ENCODE assay signal across 24 cellular contexts in the genomic region with DNA sequence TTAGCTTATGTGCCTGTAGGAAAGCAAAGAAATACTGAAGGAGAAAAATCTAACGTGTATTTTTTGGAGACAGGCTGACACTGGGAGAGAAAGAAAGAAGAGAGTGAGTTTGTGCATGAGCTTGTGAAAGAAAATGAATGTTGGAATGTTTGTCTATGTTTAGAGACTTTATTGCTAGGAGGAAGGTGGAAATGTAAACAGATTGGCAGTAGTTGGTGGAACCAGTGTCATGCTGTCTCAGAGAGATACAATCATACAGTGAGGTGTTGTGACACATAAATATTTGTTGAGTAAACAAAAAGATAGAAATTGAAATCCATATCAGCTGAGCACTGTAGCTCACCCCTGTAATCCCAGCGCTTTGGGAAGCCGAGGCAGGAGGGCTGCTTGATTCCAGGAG.
"Had no signal": no experiment of that assay in that cellular context is flagged by ENCODE, and none has a peak within 500 bp of the region (broad histone marks: within the 10 kb centered on the region; RNA-seq: fewer than 3 reads in every experiment).

No MANE protein-coding gene starts in this region.

- H3K36me3 ChIP-seq: ascending aorta had no signal

- H3K4me1 ChIP-seq: ascending aorta had no signal

- H3K9me3 ChIP-seq: ascending aorta had no signal

- H3K27ac ChIP-seq: ascending aorta, coronary artery, dorsolateral prefrontal cortex had no signal

- H3K27me3 ChIP-seq: ascending aorta had no signal

- ATAC-seq: activated CD4-positive, alpha-beta T cell treated with anti-CD3 and anti-CD28 coated beads for 36 hours; activated CD8-positive, alpha-beta memory T cell treated with anti-CD3 and anti-CD28 coated beads, Interleukin-2, amount 10 ng/mL, durations not matched to agents 7 days and 5 days; activated CD8-positive, alpha-beta T cell treated with anti-CD3 and anti-CD28 coated beads, Interleukin-2, amount 10 ng/mL, durations not matched to agents 7 days and 5 days; activated naive CD4-positive, alpha-beta T cell treated with anti-CD3 and anti-CD28 coated beads, Interleukin-2, amount 50 U/mL, for 72 hours; esophagus mucosa; T-helper 17 cell had no signal

- H3K4me3 ChIP-seq: ascending aorta, coronary artery, dorsolateral prefrontal cortex had no signal

- DNase-seq: activated CD4-positive, alpha-beta memory T cell treated with anti-CD3 and anti-CD28 coated beads for 36 hours; activated CD4-positive, alpha-beta T cell treated with anti-CD3 and anti-CD28 coated beads for 36 hours; activated CD4-positive, alpha-beta T cell treated with anti-CD3 and anti-CD28 coated beads, Interleukin-2, amount 10 ng/mL, durations not matched to agents 24 days and 14 days; activated CD4-positive, CD25-positive, alpha-beta regulatory T cell; activated CD4-positive, CD25-positive, alpha-beta regulatory T cell treated with anti-CD3 and anti-CD28 coated beads, Interleukin-2, amount 50 U/mL, for 72 hours; activated CD8-positive, alpha-beta memory T cell treated with anti-CD3 and anti-CD28 coated beads, Interleukin-2, amount 10 ng/mL, durations not matched to agents 7 days and 5 days; activated CD8-positive, alpha-beta memory T cell treated with anti-CD3 and anti-CD28 coated beads, Interleukin-2, amount 50 U/mL, for 4 hours; activated CD8-positive, alpha-beta T cell treated with anti-CD3 and anti-CD28 coated beads, Interleukin-2, amount 10 ng/mL, durations not matched to agents 7 days and 5 days; activated effector memory CD4-positive, alpha-beta T cell treated with anti-CD3 and anti-CD28 coated beads, Interleukin-2, amount 50 U/mL, for 16 hours; activated naive CD4-positive, alpha-beta T cell treated with anti-CD3 and anti-CD28 coated beads, Interleukin-2, amount 10 ng/mL, durations not matched to agents 7 days and 5 days; activated naive CD8-positive, alpha-beta T cell treated with anti-CD3 and anti-CD28 coated beads, Interleukin-2, amount 10 ng/mL, durations not matched to agents 7 days and 5 days; activated T-cell treated with anti-CD3 and anti-CD28 coated beads, Interleukin-2, amount 50 U/mL, for 1 hour; activated T-cell treated with anti-CD3 and anti-CD28 coated beads, Interleukin-2, amount 50 U/mL, for 48 hours; dorsolateral prefrontal cortex; effector memory CD4-positive, alpha-beta T cell; endodermal cell; foreskin fibroblast; head of caudate nucleus; T-helper 17 cell; T1000 had no signal
